13 cellular contexts compared by ENCODE assay signal in genomic region chr9:37029304-37029775, GRCh38. TPM values are rescaled to one million over a fixed set of nuclear protein-coding genes. Genes with fewer than 3 reads are reported as not detected.
DNase-seq lines count a peak whose midpoint lies in the region; ATAC-seq, FAIRE-seq and TF ChIP-seq lines count a peak whose summit lies in the region.
"Had no signal": no experiment of that assay in that cellular context is flagged by ENCODE, and none has a peak within 500 bp of the region (broad histone marks: within the 10 kb centered on the region; RNA-seq: fewer than 3 reads in every experiment).

No MANE protein-coding gene starts in this region.

- CTCF ChIA-PET in A673 (lab: Charles Lee), result no interaction called here

- H3K27me3 Mint-ChIP-seq in activated T-cell treated with anti-CD3 and anti-CD28 coated beads, Interleukin-2, amount 50 U/mL, for 72 hours (ENCODE audit: low read depth), result peaks cover 83% of the 10 kb centered on the region
- no peaks in the 10 kb centered on the region for H3K27me3 Mint-ChIP-seq in stimulated activated memory B cell treated with anti-CD40 and anti-IgM and Interleukin-4, amounts not matched to agents 10 μg/mL and 1 μg/mL and 100 μg/mL, for 72 hours

- no peak for FAIRE-seq in frontal cortex (lab: Jason Lieb, UNC)

- no peaks in the 10 kb centered on the region for H3K9me3 Mint-ChIP-seq in activated T-cell treated with anti-CD3 and anti-CD28 coated beads, Interleukin-2, amount 50 U/mL, for 72 hours
- H3K9me3 Mint-ChIP-seq in stimulated activated memory B cell treated with anti-CD40 and anti-IgM and Interleukin-4, amounts not matched to agents 10 μg/mL and 1 μg/mL and 100 μg/mL, for 72 hours, result no peaks in the 10 kb centered on the region
- H3K9me3 Mint-ChIP-seq: T-helper 2 cell treated with Interferon-gamma antibody and Interleukin-4, amounts not matched to agents 5 μg/mL and 100 μg/mL, for 36 hours had no signal

- intact Hi-C loops in A673 (cut with micrococcal nuclease; ENCODE audit: unreplicated experiment), result loop anchor here (5.0 to 10.0 kb wide), 2 partner anchors 118 to 305 kb away; no protein-coding TSS in a partner anchor

- no peaks in the 10 kb centered on the region for H3K36me3 ChIP-seq in HUES6 (ENCODE audit: control insufficient read depth, insufficient read depth, low read length)
- H3K36me3 ChIP-seq in A673 (ENCODE audit: insufficient read depth, low read length, poor library complexity, severe bottlenecking), result no peaks in the 10 kb centered on the region

- H3K4me1 Mint-ChIP-seq in activated T-cell treated with anti-CD3 and anti-CD28 coated beads, Interleukin-2, amount 50 U/mL, for 72 hours (ENCODE audit: low read depth), result peaks cover 48% of the 10 kb centered on the region
- H3K4me1 Mint-ChIP-seq in stimulated activated memory B cell treated with anti-CD40 and anti-IgM and Interleukin-4, amounts not matched to agents 10 μg/mL and 1 μg/mL and 100 μg/mL, for 72 hours, result peaks cover 65% of the 10 kb centered on the region

- peak overlapping the region; percentile 61 for H3K9ac ChIP-seq in HUES6 (ENCODE audit: low read length)

- no peak overlapping the region for H3K27ac ChIP-seq in HUES6 (ENCODE audit: low read depth, low read length)
- no peak overlapping the region for H3K27ac ChIP-seq in A673 (ENCODE audit: low read depth, low read length, poor library complexity, severe bottlenecking)

- H3K4me3 ChIP-seq in HUES6 (ENCODE audit: low read depth, low read length) (peak overlapping the region; percentile 63), A673 (ENCODE audit: low read depth, low read length, poor library complexity, severe bottlenecking) (no peak overlapping the region)

- POLR2A ChIA-PET in A673 (lab: Charles Lee; ENCODE audit: low non-redundant PET), result no interaction called here

- ATAC-seq in activated T-cell treated with anti-CD3 and anti-CD28 coated beads, Interleukin-2, amount 50 U/mL, for 72 hours (replicated peaks in 1 of 2), result no peak
- ATAC-seq in stimulated activated memory B cell treated with anti-CD40 and anti-IgM and Interleukin-4, amounts not matched to agents 10 μg/mL and 1 μg/mL and 100 μg/mL, for 72 hours, result no peak
- ATAC-seq: activated CD8-positive, alpha-beta memory T cell treated with anti-CD3 and anti-CD28 coated beads, Interleukin-2, amount 10 ng/mL, durations not matched to agents 7 days and 5 days had no signal

- H3K27me3 ChIP-seq in HUES6 (ENCODE audit: control insufficient read depth, insufficient read depth, low read length), result peaks cover 98% of the 10 kb centered on the region
- peaks cover 9% of the 10 kb centered on the region for H3K27me3 ChIP-seq in A673 (replicated peaks; ENCODE audit: insufficient read depth, low read depth, low read length, poor library complexity)

- no peaks in the 10 kb centered on the region for H3K9me3 ChIP-seq in HUES6 (ENCODE audit: control insufficient read depth, insufficient read depth, low read depth, low read length)
- no peaks in the 10 kb centered on the region for H3K9me3 ChIP-seq in A673 (ENCODE audit: low read depth, low read length, poor library complexity, severe bottlenecking)

- H3K36me3 Mint-ChIP-seq in activated T-cell treated with anti-CD3 and anti-CD28 coated beads, Interleukin-2, amount 50 U/mL, for 72 hours (ENCODE audit: insufficient read depth in 2 of 2), result peaks cover 6 to 7% of the 10 kb centered on the region in 2 donors
- peaks cover 22% of the 10 kb centered on the region for H3K36me3 Mint-ChIP-seq in stimulated activated memory B cell treated with anti-CD40 and anti-IgM and Interleukin-4, amounts not matched to agents 10 μg/mL and 1 μg/mL and 100 μg/mL, for 72 hours
- H3K36me3 Mint-ChIP-seq: activated CD8-positive, alpha-beta memory T cell treated with anti-CD3 and anti-CD28 coated beads, Interleukin-2, amount 10 ng/mL, durations not matched to agents 7 days and 5 days; immature natural killer cell had no signal

- DNase-seq in activated T-cell treated with anti-CD3 and anti-CD28 coated beads, Interleukin-2, amount 50 U/mL, for 72 hours, result peak in 1 of 2 donors; percentile 12
- DNase-seq in activated T-cell treated with anti-CD3 and anti-CD28 coated beads for 4 hours (no peak), ecto neural progenitor cell (ENCODE audit: low spot score) (peak; percentile 54), inferior parietal cortex (ENCODE audit: extremely low spot score) (no peak), frontal cortex (ENCODE audit: low spot score in 2 of 2) (no peak), A673 (ENCODE audit: low spot score) (no peak)
- DNase-seq: activated CD8-positive, alpha-beta memory T cell treated with anti-CD3 and anti-CD28 coated beads, Interleukin-2, amount 10 ng/mL, durations not matched to agents 7 days and 5 days; immature natural killer cell; NCI-H2107; stimulated activated CD4-positive, alpha-beta T cell treated with anti-CD3 and anti-CD28 coated beads, Interleukin-15, amount 100 ng/mL, for 24 hours had no signal

- peak overlapping the region; percentile 72 to 94 for H3K4me3 Mint-ChIP-seq in activated T-cell treated with anti-CD3 and anti-CD28 coated beads, Interleukin-2, amount 50 U/mL, for 72 hours
- peak overlapping the region; percentile 92 for H3K4me3 Mint-ChIP-seq in stimulated activated memory B cell treated with anti-CD40 and anti-IgM and Interleukin-4, amounts not matched to agents 10 μg/mL and 1 μg/mL and 100 μg/mL, for 72 hours
- H3K4me3 Mint-ChIP-seq: activated CD8-positive, alpha-beta memory T cell treated with anti-CD3 and anti-CD28 coated beads, Interleukin-2, amount 10 ng/mL, durations not matched to agents 7 days and 5 days; T-helper 2 cell treated with Interferon-gamma antibody and Interleukin-4, amounts not matched to agents 5 μg/mL and 100 μg/mL, for 36 hours had no signal

- no TSS peak for BruUV-seq in A673 (replicated peaks; lab: Mats Ljungman, UMichigan)

- H3K4me1 ChIP-seq in HUES6 (ENCODE audit: control insufficient read depth, insufficient read depth, low read length), result peaks cover 30% of the 10 kb centered on the region
- no peaks in the 10 kb centered on the region for H3K4me1 ChIP-seq in A673 (ENCODE audit: insufficient read depth, low read length, poor library complexity, severe bottlenecking)

- no peak for TF ChIP-seq CTCF in A673 (conservative IDR thresholded peaks at IDR 0.05; ENCODE audit: low read depth, low read length)

- no peak overlapping the region for H3K27ac Mint-ChIP-seq in activated T-cell treated with anti-CD3 and anti-CD28 coated beads, Interleukin-2, amount 50 U/mL, for 72 hours
- H3K27ac Mint-ChIP-seq in stimulated activated memory B cell treated with anti-CD40 and anti-IgM and Interleukin-4, amounts not matched to agents 10 μg/mL and 1 μg/mL and 100 μg/mL, for 72 hours, result peak overlapping the region; percentile 96
- H3K27ac Mint-ChIP-seq: activated CD8-positive, alpha-beta memory T cell treated with anti-CD3 and anti-CD28 coated beads, Interleukin-2, amount 10 ng/mL, durations not matched to agents 7 days and 5 days; immature natural killer cell; T-helper 2 cell treated with Interferon-gamma antibody and Interleukin-4, amounts not matched to agents 5 μg/mL and 100 μg/mL, for 36 hours had no signal

RNA-seq across cellular contexts. Expression of gene PAX5, which starts 4.7 kb away (rescaled TPM):
- 1 to 10 TPM; 2.2 TPM for total RNA-seq in activated T-cell treated with anti-CD3 and anti-CD28 coated beads, Interleukin-2, amount 50 U/mL, for 72 hours
- total RNA-seq in frontal cortex (not detected), A673 (2021) (3.3 and 5.5 TPM in 2 replicates)
